ENCODE assay signal across 8 cellular contexts in genomic region chr20:59933849-59934585, GRCh38.
DNase-seq lines count a peak whose midpoint lies in the region; ATAC-seq lines count a peak whose summit lies in the region.

No MANE protein-coding gene starts in this region.

- H3K27ac ChIP-seq in effector memory CD4-positive, alpha-beta T cell (ENCODE audit: insufficient read depth, low read length, poor library complexity, severe bottlenecking): peak overlapping the region; percentile 47

- peaks cover 10% of the 10 kb centered on the region for H3K4me1 Mint-ChIP-seq in memory B cell

- no peaks in the 10 kb centered on the region for H3K36me3 ChIP-seq in effector memory CD4-positive, alpha-beta T cell (ENCODE audit: control insufficient read depth, insufficient read depth, low read length)

- H3K4me3 Mint-ChIP-seq in memory B cell: peak overlapping the region; percentile 82

- H3K9me3 Mint-ChIP-seq in memory B cell: no peaks in the 10 kb centered on the region

- peaks cover 4% of the 10 kb centered on the region for H3K36me3 Mint-ChIP-seq in memory B cell

- ATAC-seq in HG02885 (IDR thresholded peaks at IDR 0.05; ENCODE audit: poor library complexity, unreplicated experiment) (peak; percentile 89), memory B cell (ENCODE audit: low read depth) (peak; percentile 83)

- H3K27me3 ChIP-seq in effector memory CD4-positive, alpha-beta T cell (replicated peaks; ENCODE audit: control insufficient read depth, insufficient read depth, low read length, poor library complexity, severe bottlenecking): no peaks in the 10 kb centered on the region

- no peaks in the 10 kb centered on the region for H3K9me3 ChIP-seq in effector memory CD4-positive, alpha-beta T cell (ENCODE audit: control insufficient read depth, low read length)

- peak; percentile 72 for DNase-seq in NCI-H2107 (lab: John Stamatoyannopoulos, UW)
- DNase-seq in NCI-H2107 treated with DMSO at 0.1 percent for 48 hours (lab: John Stamatoyannopoulos, UW; ENCODE audit: unreplicated experiment): no peak
- DNase-seq in NCI-H446 (lab: John Stamatoyannopoulos, UW): peak; percentile 55 to 82
- peak; percentile 43 to 53 for DNase-seq in activated CD8-positive, alpha-beta memory T cell treated with anti-CD3 and anti-CD28 coated beads for 4 hours (ENCODE audit: low read depth in 2 of 2)
- peak; percentile 48 to 71 (median 59) for DNase-seq in effector memory CD4-positive, alpha-beta T cell
- DNase-seq in memory B cell (ENCODE audit: low spot score in 2 of 2): peak; percentile 77 to 81
- peak; percentile 52 to 70 (median 63) for DNase-seq in stimulated activated CD4-positive, alpha-beta T cell treated with anti-CD3 and anti-CD28 coated beads, TNF-alpha, amount 100 ng/mL, for 48 hours (ENCODE audit: low read depth in 3 of 3)

- peaks cover 2% of the 10 kb centered on the region for H3K4me1 ChIP-seq in effector memory CD4-positive, alpha-beta T cell (ENCODE audit: control insufficient read depth, insufficient read depth, low read length, poor library complexity, severe bottlenecking)

- H3K27me3 Mint-ChIP-seq in memory B cell: no peaks in the 10 kb centered on the region

- no peak overlapping the region for H3K27ac Mint-ChIP-seq in memory B cell

- peak overlapping the region; percentile 74 for H3K4me3 ChIP-seq in effector memory CD4-positive, alpha-beta T cell (ENCODE audit: insufficient read depth, low read depth, low read length, poor library complexity, severe bottlenecking)
